Comparison of ENCODE assay signal across 8 cellular contexts in genomic region chr2:108613261-108614042, GRCh38.
DNase-seq lines count a peak whose midpoint lies in the region; ATAC-seq and TF ChIP-seq lines count a peak whose summit lies in the region.

No MANE protein-coding gene starts in this region.

- TF ChIP-seq CTCF in C4-2B (conservative IDR thresholded peaks at IDR 0.05) (no peak), LNCaP clone FGC (IDR thresholded peaks at IDR 0.05; ENCODE audit: control insufficient read depth, extremely low read depth, insufficient read depth) (no peak), choroid plexus epithelial cell (conservative IDR thresholded peaks at IDR 0.05; ENCODE audit: low read depth, low read length) (no peak), testis (IDR thresholded peaks at IDR 0.05) (no peak)

- H3K36me3 ChIP-seq in testis (ENCODE audit: low read depth, missing control alignments) = no peaks in the 10 kb centered on the region

- peaks cover 27% of the 10 kb centered on the region for H3K4me1 ChIP-seq in testis

- H3K4me3 Mint-ChIP-seq in naive B cell = peak overlapping the region in 5 of 8 donors; percentile 9 to 83 (median 40)

- no peak for ATAC-seq in naive B cell (ENCODE audit: low read depth in 2 of 2)
- ATAC-seq in GM18873 (IDR thresholded peaks at IDR 0.05; ENCODE audit: low FRiP score, unreplicated experiment) = no peak
- no peak for ATAC-seq in GM21717 (IDR thresholded peaks at IDR 0.05; ENCODE audit: unreplicated experiment)

- H3K36me3 Mint-ChIP-seq in naive B cell = no peaks in the 10 kb centered on the region

- H3K9me3 ChIP-seq in testis = no peaks in the 10 kb centered on the region

- DNase-seq in LNCaP clone FGC (ENCODE audit: low read depth) = peak; percentile 66
- DNase-seq in choroid plexus epithelial cell (ENCODE audit: low read depth) = peak; percentile 66
- no peak for DNase-seq in naive B cell
- DNase-seq in testis = no peak
- no peak for DNase-seq in EL

- H3K9me3 Mint-ChIP-seq in naive B cell = no peaks in the 10 kb centered on the region

- WGBS in testis, 2 donors = 62 to 65% methylated on average over 7 to 9 of the region's 9 CpGs

- H3K27ac Mint-ChIP-seq in naive B cell = peak overlapping the region; percentile 70 to 97 (median 86)

- H3K4me3 ChIP-seq in LNCaP clone FGC (ENCODE audit: low read depth, low read length) (no peak overlapping the region), choroid plexus epithelial cell (ENCODE audit: low read depth, low read length) (no peak overlapping the region), testis (no peak overlapping the region)

- intact Hi-C loops in testis (cut with DNase I; ENCODE audit: low total_unique reads) = no loop called here

- TF ChIP-seq POLR2A in testis (IDR thresholded peaks at IDR 0.05) = no peak

- no peaks in the 10 kb centered on the region for H3K27me3 ChIP-seq in testis

- peak overlapping the region; percentile 86 for H3K27ac ChIP-seq in C4-2B
- H3K27ac ChIP-seq in testis = no peak overlapping the region

- peaks cover 64 to 82% (median 79%) of the 10 kb centered on the region in 3 donors for H3K4me1 Mint-ChIP-seq in naive B cell

- H3K27me3 Mint-ChIP-seq in naive B cell = peaks cover 0 to 6% (median 0%) of the 10 kb centered on the region in 3 donors

Comparison
In these comparisons a context has a peak if more than half of its experiments do, and no peak if none do; other contexts are left out.
1. DNase-seq: peak in LNCaP clone FGC (single experiment) and choroid plexus epithelial cell (single experiment); none in naive B cell (single experiment), testis (single experiment) and EL (single experiment).